ENCODE assay signal across 8 cellular contexts in the genomic region with DNA sequence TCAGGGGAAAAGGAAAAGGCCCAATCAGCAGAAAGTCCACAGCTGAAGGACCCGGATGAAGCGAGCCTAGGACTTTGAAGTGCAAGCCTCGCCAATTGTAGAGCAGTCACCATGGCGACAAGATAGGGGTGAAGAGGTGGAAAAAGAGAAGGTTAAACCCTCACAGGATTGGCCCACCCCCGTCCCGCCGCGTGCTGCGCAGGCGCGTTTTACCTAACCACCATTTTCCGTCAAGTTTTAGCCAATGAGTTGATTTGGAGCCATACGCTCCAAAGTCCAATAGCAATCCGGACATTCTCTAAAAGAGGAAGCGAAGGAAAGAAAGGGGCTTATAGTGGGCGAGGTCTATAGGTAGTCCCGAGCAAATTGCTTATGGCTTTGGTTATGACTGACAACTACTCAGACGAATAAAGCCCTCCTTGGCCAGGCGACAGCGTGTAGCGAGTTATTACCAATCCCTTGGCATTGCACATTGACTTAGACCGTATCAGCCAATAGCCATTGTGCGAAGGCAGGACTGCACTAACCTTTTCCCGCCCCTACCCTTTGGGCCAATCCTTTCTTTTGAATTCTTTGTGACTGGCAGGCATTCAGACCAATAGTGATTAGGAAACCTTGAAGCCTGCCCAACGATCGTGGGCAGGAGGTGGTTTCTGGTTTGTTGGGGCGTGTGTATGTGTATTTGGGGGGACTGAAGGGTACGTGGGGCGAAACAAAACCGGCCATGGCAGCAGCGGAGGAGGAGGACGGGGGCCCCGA. TPM values are rescaled to one million over a fixed set of nuclear protein-coding genes. Genes with fewer than 3 reads are reported as not detected.
DNase-seq lines count a peak whose midpoint lies in the region; ATAC-seq and TF ChIP-seq lines count a peak whose summit lies in the region.

A gene with protein sequence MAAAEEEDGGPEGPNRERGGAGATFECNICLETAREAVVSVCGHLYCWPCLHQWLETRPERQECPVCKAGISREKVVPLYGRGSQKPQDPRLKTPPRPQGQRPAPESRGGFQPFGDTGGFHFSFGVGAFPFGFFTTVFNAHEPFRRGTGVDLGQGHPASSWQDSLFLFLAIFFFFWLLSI (plus strand): TSS at position 618 of the 759 bp plus-strand sequence. CDS start 107 bp downstream, at position 725.

- H3K36me3 Mint-ChIP-seq in T-cell (peaks cover 17% of the 10 kb centered on the region), type B pancreatic cell (peaks cover 16% of the 10 kb centered on the region)

- DNase-seq in GM12865 (ENCODE audit: low read depth) (peak; percentile 100), NCI-H1436 (lab: John Stamatoyannopoulos, UW) (peak; percentile 92), T-cell (peak; percentile 81 to 97 (median 93)), cardiac septum (ENCODE audit: low spot score) (peak; percentile 96), trophoblast cell (peak; percentile 98 to 100), type B pancreatic cell (ENCODE audit: extremely low spot score, unreplicated experiment) (peak; percentile 92)

- peak within 1 kb of the TSS; percentile 53 for H2BK120ac ChIP-seq in trophoblast cell (ENCODE audit: insufficient read depth, low read length, poor library complexity)

- H4K12ac ChIP-seq in trophoblast cell (ENCODE audit: low read depth, low read length), result peak within 1 kb of the TSS; percentile 65

- peak within 1 kb of the TSS; percentile 79 for H3K4me2 ChIP-seq in trophoblast cell (ENCODE audit: low read length)

- peak within 1 kb of the TSS; percentile 76 for H3K14ac ChIP-seq in trophoblast cell (ENCODE audit: low read length)

- H3K27ac Mint-ChIP-seq in T-cell, result peak within 1 kb of the TSS; percentile 96 to 99
- H3K27ac Mint-ChIP-seq in type B pancreatic cell, result peak within 1 kb of the TSS; percentile 95

- TF ChIP-seq CTCF in GM12865 (IDR thresholded peaks at IDR 0.05; ENCODE audit: insufficient read depth, low read depth, low read length, missing control alignments) (no peak), type B pancreatic cell (conservative IDR thresholded peaks at IDR 0.05) (no peak)

- CTCF ChIA-PET in T-cell (lab: Charles Lee), result interaction anchor here in 1 of 2 donors (0.6 to 1.4 kb wide), 4 partner anchors 15 to 1020 kb away, joined by 3 to 6 read pairs (median 3); a partner anchor contains a TSS

- peak within 1 kb of the TSS; percentile 86 for H4K91ac ChIP-seq in trophoblast cell (ENCODE audit: low read depth, low read length)

- H3K27ac ChIP-seq in adipose tissue (ENCODE audit: low read depth, low read length) (peak within 1 kb of the TSS; percentile 51), trophoblast cell (ENCODE audit: low read depth, low read length) (peak within 1 kb of the TSS; percentile 91)

- H3K9me3 Mint-ChIP-seq in T-cell (no peaks in the 10 kb centered on the region), type B pancreatic cell (no peaks in the 10 kb centered on the region)

- no peak within 1 kb of the TSS for H2BK12ac ChIP-seq in trophoblast cell (ENCODE audit: low read length)

- peak within 1 kb of the TSS; percentile 75 for H3K9ac ChIP-seq in trophoblast cell (ENCODE audit: low read length)

- peaks cover 14% of the 10 kb centered on the region for H3K79me1 ChIP-seq in trophoblast cell (ENCODE audit: low read length)

- peak within 1 kb of the TSS; percentile 58 for H3K4ac ChIP-seq in trophoblast cell (ENCODE audit: low read depth, low read length)

- H3K23ac ChIP-seq in trophoblast cell (ENCODE audit: low read length), result peak within 1 kb of the TSS; percentile 19

- peak within 1 kb of the TSS; percentile 92 to 98 (median 95) for H3K4me3 Mint-ChIP-seq in T-cell
- peak within 1 kb of the TSS; percentile 98 for H3K4me3 Mint-ChIP-seq in type B pancreatic cell

- peaks cover 10% of the 10 kb centered on the region for H3K79me2 ChIP-seq in trophoblast cell (ENCODE audit: control insufficient read depth, insufficient read depth, low read length, poor library complexity)

- H3K18ac ChIP-seq in trophoblast cell (ENCODE audit: low read length), result peak within 1 kb of the TSS; percentile 55

- intact Hi-C loops in cardiac septum (cut with DNase I), result loop anchor here (2.0 kb wide), 2 partner anchors 17 to 23 kb away; a partner anchor contains a TSS

- no peaks in the 10 kb centered on the region for H3K9me3 ChIP-seq in trophoblast cell (ENCODE audit: insufficient read depth, low read depth, low read length)

- peak within 1 kb of the TSS; percentile 38 for H2AFZ ChIP-seq in trophoblast cell (ENCODE audit: insufficient read depth, low read length, poor library complexity)

- peak within 1 kb of the TSS; percentile 92 for H3K4me3 ChIP-seq in GM12865 (ENCODE audit: low read depth, low read length)
- peak within 1 kb of the TSS; percentile 72 for H3K4me3 ChIP-seq in trophoblast cell (ENCODE audit: low read depth, low read length)

- H3K27me3 Mint-ChIP-seq in T-cell (no peaks in the 10 kb centered on the region), type B pancreatic cell (no peaks in the 10 kb centered on the region)

- POLR2A ChIA-PET in T-cell (lab: Charles Lee), result interaction anchor here in 1 of 2 donors (1.1 kb wide), 1 partner anchor 15 kb away, joined by 3 read pairs; a partner anchor contains a TSS

- peaks cover 20 to 24% of the 10 kb centered on the region in 2 experiments for H3K36me3 ChIP-seq in trophoblast cell (ENCODE audit: control insufficient read depth in 1 of 2, insufficient read depth in 2 of 2, low read length in 2 of 2)

- peak within 1 kb of the TSS; percentile 62 for H2BK5ac ChIP-seq in trophoblast cell (ENCODE audit: low read depth, low read length, poor library complexity)

- ATAC-seq in HG02798 (IDR thresholded peaks at IDR 0.05; ENCODE audit: poor library complexity, unreplicated experiment) (peak; percentile 86), T-cell (replicated peaks in 1 of 4) (peak; percentile 82 to 85 (median 84))

- peak within 1 kb of the TSS; percentile 91 for H4K8ac ChIP-seq in trophoblast cell (ENCODE audit: low read depth, low read length)

- WGBS in adipose tissue, 3 donors, result 0 to 1% (median 0%) methylated on average over 33 of the region's 33 CpGs
- WGBS in trophoblast cell (ENCODE audit: extremely low coverage, insufficient coverage, insufficient read length), result no CpG with 5 or more reads among the region's 33 CpGs

- H3K4me1 ChIP-seq in trophoblast cell (ENCODE audit: control insufficient read depth in 1 of 2, insufficient read depth in 2 of 2, low read length in 2 of 2), result peaks cover 11 to 29% of the 10 kb centered on the region in 2 experiments

- H3K4me1 Mint-ChIP-seq in T-cell (peaks cover 76 to 87% (median 83%) of the 10 kb centered on the region in 3 donors), type B pancreatic cell (ENCODE audit: unreplicated experiment) (peaks cover 43% of the 10 kb centered on the region)

- H3K27me3 ChIP-seq in trophoblast cell (ENCODE audit: insufficient read depth, low read length), result no peaks in the 10 kb centered on the region

- H2AK5ac ChIP-seq in trophoblast cell (ENCODE audit: low read length), result peak within 1 kb of the TSS; percentile 4

RNA-seq across cellular contexts. Expression of the gene that starts here (rescaled TPM):
- 10 to 100 TPM; 23.6 to 49.3 (median 44.6) TPM for total RNA-seq in T-cell
- polyA plus RNA-seq in adipose tissue, result 10 to 100 TPM; 37.7 to 82.3 (median 49.6) TPM
- total RNA-seq in cardiac septum, result 60.7 TPM
- polyA plus RNA-seq in trophoblast cell (2013), result 51.4 and 55.5 TPM in 2 replicates
- total RNA-seq in type B pancreatic cell (ENCODE audit: low replicate concordance), result 49.4 and 69.2 TPM in 2 replicates

Comparison
In these comparisons a context has a peak if more than half of its experiments do, and no peak if none do; other contexts are left out.
1. Peak in every context shown above with its lines: DNase-seq, ATAC-seq, H3K4me3 ChIP-seq and H3K27ac ChIP-seq.